Comparison of ENCODE assay signal across 14 cellular contexts in the genomic region with DNA sequence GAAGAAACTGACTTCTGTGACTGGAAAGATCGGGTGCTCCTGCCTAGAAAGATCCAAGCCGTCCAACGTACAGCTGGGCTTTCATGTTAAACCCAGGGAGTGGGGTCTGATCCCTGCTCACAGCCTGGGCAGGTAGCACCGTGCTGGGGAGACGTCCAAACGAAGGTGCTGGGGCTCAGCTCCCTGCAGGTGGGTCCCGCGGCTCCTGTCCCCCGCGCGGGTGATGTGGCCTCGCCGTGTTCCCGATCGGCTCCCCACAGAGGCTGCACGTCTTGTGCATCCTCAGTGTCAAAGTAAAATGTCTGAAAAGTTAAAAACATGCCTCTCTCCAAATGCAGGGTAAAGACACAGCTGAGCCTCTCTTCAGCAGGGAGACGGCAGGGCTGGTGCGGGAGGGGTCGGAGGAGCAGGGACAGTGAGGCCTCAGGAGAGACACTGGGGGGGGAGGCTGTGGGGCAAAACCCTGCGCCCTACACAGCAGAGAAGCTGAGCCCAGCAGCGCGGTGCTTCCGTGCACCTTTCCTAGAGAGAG. TPM values are rescaled to one million over a fixed set of nuclear protein-coding genes. Genes with fewer than 3 reads are reported as not detected.
DNase-seq lines count a peak whose midpoint lies in the region; ATAC-seq and TF ChIP-seq lines count a peak whose summit lies in the region.
"Had no signal": no experiment of that assay in that cellular context is flagged by ENCODE, and none has a peak within 500 bp of the region (broad histone marks: within the 10 kb centered on the region; RNA-seq: fewer than 3 reads in every experiment).

No MANE protein-coding gene starts in this region.

- H3K27ac ChIP-seq in DND-41 (ENCODE audit: low read length) (no peak overlapping the region), lower lobe of right lung (peak overlapping the region; percentile 80)
- H3K27ac ChIP-seq: C4-2B had no signal

- peaks cover 70% of the 10 kb centered on the region for H3K4me1 Mint-ChIP-seq in activated naive CD8-positive, alpha-beta T cell treated with anti-CD3 and anti-CD28 coated beads for 36 hours
- peaks cover 6% of the 10 kb centered on the region for H3K4me1 Mint-ChIP-seq in stimulated activated memory B cell treated with anti-CD40 and anti-IgM and Interleukin-4, amounts not matched to agents 10 μg/mL and 1 μg/mL and 100 μg/mL, for 72 hours

- peaks cover 39% of the 10 kb centered on the region for H4K20me1 ChIP-seq in DND-41 (ENCODE audit: insufficient read depth, low read length)

- peaks cover 10% of the 10 kb centered on the region for H3K9me3 ChIP-seq in DND-41 (ENCODE audit: insufficient read depth, low read length, severe bottlenecking)
- H3K9me3 ChIP-seq in lower lobe of right lung, result peaks cover 7% of the 10 kb centered on the region

- ATAC-seq in DND-41 (ENCODE audit: insufficient read depth, low read depth), result no peak
- no peak for ATAC-seq in lower lobe of right lung
- ATAC-seq in stimulated activated memory B cell treated with anti-CD40 and anti-IgM and Interleukin-4, amounts not matched to agents 10 μg/mL and 1 μg/mL and 100 μg/mL, for 72 hours, result no peak
- no peak for ATAC-seq in GM19324 (IDR thresholded peaks at IDR 0.05; ENCODE audit: low FRiP score, unreplicated experiment)

- DNase-seq in DND-41, result no peak
- no peak for DNase-seq in activated naive CD8-positive, alpha-beta T cell treated with anti-CD3 and anti-CD28 coated beads for 36 hours
- peak; percentile 28 for DNase-seq in lower lobe of right lung
- no peak for DNase-seq in HuH-7.5 (ENCODE audit: low spot score)
- DNase-seq in AG08395 (ENCODE audit: low spot score), result no peak
- no peak for DNase-seq in EL
- DNase-seq: MG63, NCI-H2227 treated with DMSO at 0.1 percent for 48 hours, occipital lobe, PC-9 had no signal

- H3K4me1 ChIP-seq in DND-41 (ENCODE audit: insufficient read depth, low read length), result peaks cover 18% of the 10 kb centered on the region
- peaks cover 21% of the 10 kb centered on the region for H3K4me1 ChIP-seq in lower lobe of right lung

- peaks cover 5% of the 10 kb centered on the region for H3K36me3 Mint-ChIP-seq in activated naive CD8-positive, alpha-beta T cell treated with anti-CD3 and anti-CD28 coated beads for 36 hours
- H3K36me3 Mint-ChIP-seq in stimulated activated memory B cell treated with anti-CD40 and anti-IgM and Interleukin-4, amounts not matched to agents 10 μg/mL and 1 μg/mL and 100 μg/mL, for 72 hours, result no peaks in the 10 kb centered on the region

- peak overlapping the region; percentile 6; the same call in 1 of the 2 replicates for H3K4me2 ChIP-seq in DND-41 (ENCODE audit: insufficient read depth, low read length)
- H3K4me2 ChIP-seq: PC-9 had no signal

- H3K79me2 ChIP-seq in DND-41 (ENCODE audit: insufficient read depth, low read length), result no peaks in the 10 kb centered on the region

- intact Hi-C loops in lower lobe of right lung (cut with DNase I), result no loop called here

- H3K27ac Mint-ChIP-seq in activated naive CD8-positive, alpha-beta T cell treated with anti-CD3 and anti-CD28 coated beads for 36 hours, result peak overlapping the region; percentile 86
- peak overlapping the region; percentile 74 for H3K27ac Mint-ChIP-seq in stimulated activated memory B cell treated with anti-CD40 and anti-IgM and Interleukin-4, amounts not matched to agents 10 μg/mL and 1 μg/mL and 100 μg/mL, for 72 hours
- H3K27ac Mint-ChIP-seq: T-helper 2 cell treated with Interferon-gamma antibody and Interleukin-4, amounts not matched to agents 5 μg/mL and 100 μg/mL, for 36 hours had no signal

- peaks cover 9% of the 10 kb centered on the region for H3K27me3 ChIP-seq in DND-41 (ENCODE audit: insufficient read depth, low read length, poor library complexity)
- peaks cover 43% of the 10 kb centered on the region for H3K27me3 ChIP-seq in lower lobe of right lung (ENCODE audit: low read depth)
- H3K27me3 ChIP-seq: MG63 had no signal

- H2AFZ ChIP-seq in DND-41 (ENCODE audit: low read depth, low read length), result no peak overlapping the region
- H2AFZ ChIP-seq: PC-9 had no signal

- H3K4me3 ChIP-seq in DND-41 (ENCODE audit: low read depth in 1 of 2, low read length in 2 of 2) (no peak overlapping the region), lower lobe of right lung (no peak overlapping the region)
- H3K4me3 ChIP-seq: MG63, PC-9 had no signal

- TF ChIP-seq CTCF in DND-41 (IDR thresholded peaks at IDR 0.05; ENCODE audit: borderline replicate concordance, extremely low read depth, low read length, poor library complexity, severe bottlenecking) (no peak), lower lobe of right lung (IDR thresholded peaks at IDR 0.05) (no peak)

- peak overlapping the region; percentile 52 for H3K4me3 Mint-ChIP-seq in activated naive CD8-positive, alpha-beta T cell treated with anti-CD3 and anti-CD28 coated beads for 36 hours
- no peak overlapping the region for H3K4me3 Mint-ChIP-seq in stimulated activated memory B cell treated with anti-CD40 and anti-IgM and Interleukin-4, amounts not matched to agents 10 μg/mL and 1 μg/mL and 100 μg/mL, for 72 hours

- peaks cover 11% of the 10 kb centered on the region for H3K9me3 Mint-ChIP-seq in activated naive CD8-positive, alpha-beta T cell treated with anti-CD3 and anti-CD28 coated beads for 36 hours
- H3K9me3 Mint-ChIP-seq in stimulated activated memory B cell treated with anti-CD40 and anti-IgM and Interleukin-4, amounts not matched to agents 10 μg/mL and 1 μg/mL and 100 μg/mL, for 72 hours, result peaks cover 21% of the 10 kb centered on the region

- H3K36me3 ChIP-seq in DND-41 (ENCODE audit: insufficient read depth, low read length) (no peaks in the 10 kb centered on the region), lower lobe of right lung (no peaks in the 10 kb centered on the region)
- H3K36me3 ChIP-seq: MG63 had no signal

- H3K9ac ChIP-seq in DND-41 (ENCODE audit: low read depth, low read length), result no peak overlapping the region

- peaks cover 7% of the 10 kb centered on the region for H3K27me3 Mint-ChIP-seq in activated naive CD8-positive, alpha-beta T cell treated with anti-CD3 and anti-CD28 coated beads for 36 hours
- peaks cover 50% of the 10 kb centered on the region for H3K27me3 Mint-ChIP-seq in stimulated activated memory B cell treated with anti-CD40 and anti-IgM and Interleukin-4, amounts not matched to agents 10 μg/mL and 1 μg/mL and 100 μg/mL, for 72 hours

RNA-seq across cellular contexts. Expression of a gene that starts 40.1 kb away (rescaled TPM):
- 10 to 100 TPM; 16.0 to 16.5 TPM for total RNA-seq in activated naive CD8-positive, alpha-beta T cell treated with anti-CD3 and anti-CD28 coated beads for 36 hours
- total RNA-seq in lower lobe of right lung, result 227 TPM

Comparison
In these comparisons a context has a peak if more than half of its experiments do, and no peak if none do; other contexts are left out.
1. RNA of a gene that starts 40.1 kb away (total RNA-seq): 227 TPM in lower lobe of right lung (single experiment); 16.0 to 16.5 TPM in activated naive CD8-positive, alpha-beta T cell treated with anti-CD3 and anti-CD28 coated beads for 36 hours; every median in the first group is over 10 times any median in the second.